In the genomic region with DNA sequence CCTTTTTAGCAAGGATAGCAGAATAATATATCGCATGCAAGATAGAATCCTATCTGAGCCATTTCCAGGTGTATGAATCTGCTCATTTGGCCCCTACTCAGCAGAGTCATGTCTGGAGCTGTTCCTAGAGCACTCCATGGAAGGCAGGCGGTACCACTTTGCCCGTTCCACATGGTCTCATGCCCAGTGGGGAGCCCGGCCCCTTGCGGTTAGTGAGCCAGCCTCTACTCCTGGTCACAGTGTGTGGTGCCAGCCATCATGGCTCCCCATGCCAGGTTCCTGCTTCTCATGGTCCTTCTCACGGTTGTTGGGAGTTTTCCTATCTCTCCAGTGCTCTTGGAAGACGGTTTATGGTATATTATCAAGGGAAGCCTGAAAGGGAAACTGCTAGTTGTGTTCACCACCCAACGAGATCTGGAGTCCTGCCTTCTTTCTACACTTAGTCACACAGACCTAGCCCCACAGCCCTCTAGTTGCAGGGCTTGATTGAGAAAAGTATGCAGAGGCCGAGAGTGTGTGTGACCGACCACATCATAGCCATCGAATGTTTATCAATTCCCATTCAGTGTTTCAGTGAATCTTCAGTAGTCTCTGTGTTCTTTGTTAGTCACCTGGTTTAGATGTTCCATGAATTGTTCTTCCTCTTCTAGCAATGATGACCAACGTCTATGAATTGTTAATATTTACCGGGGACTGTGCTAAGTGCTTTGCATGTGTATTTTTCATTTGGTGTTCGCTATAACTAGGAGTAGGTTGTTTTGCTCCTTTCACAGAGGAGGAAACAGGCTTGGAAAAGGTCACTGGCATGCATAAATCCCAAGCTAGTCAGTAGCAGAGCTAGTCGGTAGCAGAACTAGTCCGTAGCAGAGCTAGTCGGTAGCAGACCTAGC, we compare ENCODE assay signal across 1 cellular context.
TF ChIP-seq lines count a peak whose summit lies in the region.

No MANE protein-coding gene starts in this region.

TF ChIP-seq in GM12878, 131 proteins besides CTCF, POLR2A, EP300 and RAD21:
- TF ChIP-seq ZBTB11 (CRISPR knock-in tag; IDR thresholded peaks at IDR 0.05) (no peak), RUNX3 (IDR thresholded peaks at IDR 0.05; ENCODE audit: low read length) (no peak), ZNF384 (IDR thresholded peaks at IDR 0.05; ENCODE audit: borderline replicate concordance, low read depth, low read length) (no peak)
- TF ChIP-seq, protein P1, sequence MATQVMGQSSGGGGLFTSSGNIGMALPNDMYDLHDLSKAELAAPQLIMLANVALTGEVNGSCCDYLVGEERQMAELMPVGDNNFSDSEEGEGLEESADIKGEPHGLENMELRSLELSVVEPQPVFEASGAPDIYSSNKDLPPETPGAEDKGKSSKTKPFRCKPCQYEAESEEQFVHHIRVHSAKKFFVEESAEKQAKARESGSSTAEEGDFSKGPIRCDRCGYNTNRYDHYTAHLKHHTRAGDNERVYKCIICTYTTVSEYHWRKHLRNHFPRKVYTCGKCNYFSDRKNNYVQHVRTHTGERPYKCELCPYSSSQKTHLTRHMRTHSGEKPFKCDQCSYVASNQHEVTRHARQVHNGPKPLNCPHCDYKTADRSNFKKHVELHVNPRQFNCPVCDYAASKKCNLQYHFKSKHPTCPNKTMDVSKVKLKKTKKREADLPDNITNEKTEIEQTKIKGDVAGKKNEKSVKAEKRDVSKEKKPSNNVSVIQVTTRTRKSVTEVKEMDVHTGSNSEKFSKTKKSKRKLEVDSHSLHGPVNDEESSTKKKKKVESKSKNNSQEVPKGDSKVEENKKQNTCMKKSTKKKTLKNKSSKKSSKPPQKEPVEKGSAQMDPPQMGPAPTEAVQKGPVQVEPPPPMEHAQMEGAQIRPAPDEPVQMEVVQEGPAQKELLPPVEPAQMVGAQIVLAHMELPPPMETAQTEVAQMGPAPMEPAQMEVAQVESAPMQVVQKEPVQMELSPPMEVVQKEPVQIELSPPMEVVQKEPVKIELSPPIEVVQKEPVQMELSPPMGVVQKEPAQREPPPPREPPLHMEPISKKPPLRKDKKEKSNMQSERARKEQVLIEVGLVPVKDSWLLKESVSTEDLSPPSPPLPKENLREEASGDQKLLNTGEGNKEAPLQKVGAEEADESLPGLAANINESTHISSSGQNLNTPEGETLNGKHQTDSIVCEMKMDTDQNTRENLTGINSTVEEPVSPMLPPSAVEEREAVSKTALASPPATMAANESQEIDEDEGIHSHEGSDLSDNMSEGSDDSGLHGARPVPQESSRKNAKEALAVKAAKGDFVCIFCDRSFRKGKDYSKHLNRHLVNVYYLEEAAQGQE (IDR thresholded peaks at IDR 0.05; ENCODE audit: low read depth, low read length) = no peak
